ENCODE assay signal across 16 cellular contexts in the genomic region with DNA sequence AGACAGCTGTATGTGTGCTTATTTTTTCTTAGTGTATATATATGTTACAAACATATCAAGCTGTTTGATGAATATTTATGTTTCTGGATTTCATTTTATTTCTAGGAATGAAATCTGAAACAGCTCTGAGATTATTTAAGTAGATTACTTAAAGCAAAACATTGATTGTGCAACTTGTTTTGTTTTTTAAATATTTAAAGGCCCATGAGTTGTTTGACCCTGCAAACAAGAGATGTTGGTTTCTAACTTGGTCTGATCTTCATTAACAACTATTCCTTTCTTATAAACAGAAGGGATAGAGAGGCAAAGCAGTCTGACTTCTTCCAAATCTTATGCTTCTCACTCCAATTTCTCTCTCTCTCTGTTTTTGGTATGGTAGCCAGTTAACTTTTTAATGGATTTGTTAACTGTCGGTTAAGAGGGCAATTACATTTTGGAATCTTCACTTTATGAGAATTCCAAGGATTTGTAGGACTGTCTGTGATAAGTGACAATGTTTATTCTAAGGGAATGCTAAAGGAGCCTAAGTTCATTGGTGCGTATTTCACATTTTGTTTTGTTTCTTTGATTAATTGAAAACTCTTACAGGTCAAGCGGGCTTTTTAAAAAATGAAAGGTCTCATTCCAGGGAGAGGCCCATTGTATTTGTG.
DNase-seq lines count a peak whose midpoint lies in the region; ATAC-seq, FAIRE-seq and TF ChIP-seq lines count a peak whose summit lies in the region.
"Had no signal": no experiment of that assay in that cellular context is flagged by ENCODE, and none has a peak within 500 bp of the region (broad histone marks: within the 10 kb centered on the region; RNA-seq: fewer than 3 reads in every experiment).

No MANE protein-coding gene starts in this region.

- DNase-seq in DMS114 treated with DMSO at 0.1 percent for 48 hours (lab: John Stamatoyannopoulos, UW; ENCODE audit: unreplicated experiment) (peak; percentile 95), fibroblast of villous mesenchyme (ENCODE audit: low read depth) (peak; percentile 65), NCI-H2171 treated with DMSO at 0.1 percent for 48 hours (lab: John Stamatoyannopoulos, UW) (no peak), mucosa of descending colon (no peak), HUDEP-2 (lab: John Stamatoyannopoulos, UW; ENCODE audit: unreplicated experiment in 76 of 76) (no peak)
- DNase-seq: CD8-positive, alpha-beta T cell; COR-L47; DND-41; HCEC 1CT; KG1 had no signal

- H3K36me3 ChIP-seq in HEK293 (ENCODE audit: control insufficient read depth in 2 of 2, insufficient read depth in 1 of 2, low read length in 2 of 2): no peaks in the 10 kb centered on the region
- no peaks in the 10 kb centered on the region for H3K36me3 ChIP-seq in mucosa of descending colon (ENCODE audit: low read depth)

- peaks cover 8% of the 10 kb centered on the region; the same call in 1 of the 2 replicates for H3K4me1 ChIP-seq in HEK293 (ENCODE audit: control insufficient read depth, insufficient read depth, low read length)
- no peaks in the 10 kb centered on the region for H3K4me1 ChIP-seq in mucosa of descending colon (ENCODE audit: low read depth)

- CTCF ChIA-PET in HEK293 (lab: Yijun Ruan, JAX): interaction anchor here (1.0 kb wide), 1 partner anchor 314 kb away, joined by 3 read pairs; no protein-coding TSS in a partner anchor

- FAIRE-seq in TTC549 (lab: Jason Lieb, UNC): peak; percentile 43
- FAIRE-seq: D721Med, HTR-8/SVneo had no signal

- POLR2A ChIA-PET in HEK293 (lab: Yijun Ruan, JAX): no interaction called here

- no peak for ATAC-seq in HG02642 (IDR thresholded peaks at IDR 0.05; ENCODE audit: poor library complexity, unreplicated experiment)
- no peak for ATAC-seq in mucosa of descending colon
- ATAC-seq: CD8-positive, alpha-beta T cell had no signal

- intact Hi-C loops in mucosa of descending colon (cut with DNase I, micrococcal nuclease): no loop called here

- TF ChIP-seq CTCF in HEK293 (tag by site-specific recombination; IDR thresholded peaks at IDR 0.05) (no peak), fibroblast of villous mesenchyme (IDR thresholded peaks at IDR 0.05; ENCODE audit: insufficient read depth, low read depth, low read length) (no peak), mucosa of descending colon (IDR thresholded peaks at IDR 0.05) (no peak)

- H3K27ac ChIP-seq in HEK293 (ENCODE audit: extremely low read depth, low read depth, low read length): no peak overlapping the region
- H3K27ac ChIP-seq: 22Rv1 had no signal

- H3K9me3 ChIP-seq in HEK293 (ENCODE audit: control insufficient read depth, insufficient read depth, low read depth, low read length): no peaks in the 10 kb centered on the region
- no peaks in the 10 kb centered on the region for H3K9me3 ChIP-seq in mucosa of descending colon

- H3K4me3 ChIP-seq in HEK293 (ENCODE audit: low read depth, low read length): no peak overlapping the region
- no peak overlapping the region for H3K4me3 ChIP-seq in fibroblast of villous mesenchyme (ENCODE audit: low read depth, low read length)
- no peak overlapping the region for H3K4me3 ChIP-seq in mucosa of descending colon

TF ChIP-seq in HEK293, 187 proteins besides CTCF, POLR2A, EP300 and RAD21:
- TF ChIP-seq ZNF596 (tag by site-specific recombination; IDR thresholded peaks at IDR 0.05) (no peak), ZSCAN23 (tag by site-specific recombination; IDR thresholded peaks at IDR 0.05) (no peak)
- TF ChIP-seq, protein P1, sequence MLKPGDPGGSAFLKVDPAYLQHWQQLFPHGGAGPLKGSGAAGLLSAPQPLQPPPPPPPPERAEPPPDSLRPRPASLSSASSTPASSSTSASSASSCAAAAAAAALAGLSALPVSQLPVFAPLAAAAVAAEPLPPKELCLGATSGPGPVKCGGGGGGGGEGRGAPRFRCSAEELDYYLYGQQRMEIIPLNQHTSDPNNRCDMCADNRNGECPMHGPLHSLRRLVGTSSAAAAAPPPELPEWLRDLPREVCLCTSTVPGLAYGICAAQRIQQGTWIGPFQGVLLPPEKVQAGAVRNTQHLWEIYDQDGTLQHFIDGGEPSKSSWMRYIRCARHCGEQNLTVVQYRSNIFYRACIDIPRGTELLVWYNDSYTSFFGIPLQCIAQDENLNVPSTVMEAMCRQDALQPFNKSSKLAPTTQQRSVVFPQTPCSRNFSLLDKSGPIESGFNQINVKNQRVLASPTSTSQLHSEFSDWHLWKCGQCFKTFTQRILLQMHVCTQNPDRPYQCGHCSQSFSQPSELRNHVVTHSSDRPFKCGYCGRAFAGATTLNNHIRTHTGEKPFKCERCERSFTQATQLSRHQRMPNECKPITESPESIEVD (tag by site-specific recombination; IDR thresholded peaks at IDR 0.05): peak; percentile 43
- TF ChIP-seq, protein P2, sequence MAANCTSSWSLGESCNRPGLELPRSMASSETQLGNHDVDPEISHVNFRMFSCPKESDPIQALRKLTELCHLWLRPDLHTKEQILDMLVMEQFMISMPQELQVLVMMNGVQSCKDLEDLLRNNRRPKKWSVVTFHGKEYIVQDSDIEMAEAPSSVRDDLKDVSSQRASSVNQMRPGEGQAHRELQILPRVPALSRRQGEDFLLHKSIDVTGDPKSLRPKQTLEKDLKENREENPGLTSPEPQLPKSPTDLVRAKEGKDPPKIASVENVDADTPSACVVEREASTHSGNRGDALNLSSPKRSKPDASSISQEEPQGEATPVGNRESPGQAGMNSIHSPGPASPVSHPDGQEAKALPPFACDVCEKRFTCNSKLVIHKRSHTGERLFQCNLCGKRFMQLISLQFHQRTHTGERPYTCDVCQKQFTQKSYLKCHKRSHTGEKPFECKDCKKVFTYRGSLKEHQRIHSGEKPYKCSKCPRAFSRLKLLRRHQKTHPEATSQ (tag by site-specific recombination; IDR thresholded peaks at IDR 0.05): no peak
TF ChIP-seq in HEK293: peak in this region for 1.

Comparison
In these comparisons a context has a peak if more than half of its experiments do, and no peak if none do; other contexts are left out.
1. DNase-seq: peak in DMS114 treated with DMSO at 0.1 percent for 48 hours (single experiment) and fibroblast of villous mesenchyme (single experiment); none in NCI-H2171 treated with DMSO at 0.1 percent for 48 hours (single experiment), mucosa of descending colon (0 of 3) and HUDEP-2 (0 of 76).